Comparison of ENCODE assay signal across 8 cellular contexts in the genomic region with DNA sequence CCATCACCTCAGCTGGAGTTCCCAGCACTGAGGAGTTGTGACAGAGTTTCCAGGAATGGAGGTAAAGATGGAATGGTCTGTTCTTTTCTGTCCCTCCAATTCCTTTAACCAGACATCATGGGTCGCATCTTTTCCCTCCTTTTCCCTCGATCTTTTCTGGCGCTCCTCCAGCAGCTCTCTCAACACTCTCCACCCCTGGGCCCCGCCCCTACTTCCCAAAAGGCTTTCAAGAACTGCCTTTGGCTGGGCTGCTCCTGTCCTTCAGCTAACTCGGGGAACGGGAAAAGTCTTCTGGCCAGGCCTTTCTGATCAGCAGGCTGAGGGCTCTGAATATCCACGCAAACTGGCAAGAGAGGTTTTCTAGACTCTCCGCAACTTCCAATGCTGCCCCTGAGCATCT.
"Had no signal": no experiment of that assay in that cellular context is flagged by ENCODE, and none has a peak within 500 bp of the region (broad histone marks: within the 10 kb centered on the region; RNA-seq: fewer than 3 reads in every experiment).

No MANE protein-coding gene starts in this region.

- H3K36me3 ChIP-seq: vagina had no signal

- H3K4me3 ChIP-seq: vagina had no signal

- H3K4me3 Mint-ChIP-seq: activated CD8-positive, alpha-beta T cell treated with anti-CD3 and anti-CD28 coated beads, Interleukin-2, amount 10 ng/mL, durations not matched to agents 7 days and 5 days; activated T-helper 1 cell treated with anti-CD3 and anti-CD28 coated beads, Interleukin-12 subunit alpha, Interleukin-12 subunit beta, Interleukin-2, Interleukin-4 antibody, amounts not matched to agents 30 ng/mL and 10 ng/mL and 1 ng/mL, durations not matched to agents 14 hours and 24 hours and 36 hours had no signal

- H3K4me1 ChIP-seq: parathyroid adenoma, vagina had no signal

- H3K27ac Mint-ChIP-seq: activated CD8-positive, alpha-beta T cell treated with anti-CD3 and anti-CD28 coated beads, Interleukin-2, amount 10 ng/mL, durations not matched to agents 7 days and 5 days; activated T-helper 1 cell treated with anti-CD3 and anti-CD28 coated beads, Interleukin-12 subunit alpha, Interleukin-12 subunit beta, Interleukin-2, Interleukin-4 antibody, amounts not matched to agents 30 ng/mL and 10 ng/mL and 1 ng/mL, durations not matched to agents 14 hours and 24 hours and 36 hours had no signal

- DNase-seq: activated CD8-positive, alpha-beta T cell treated with anti-CD3 and anti-CD28 coated beads, Interleukin-2, amount 10 ng/mL, durations not matched to agents 7 days and 5 days; activated naive CD4-positive, alpha-beta T cell; aorta; small intestine; T-helper 9 cell had no signal

- H3K9me3 Mint-ChIP-seq: activated T-helper 1 cell treated with anti-CD3 and anti-CD28 coated beads, Interleukin-12 subunit alpha, Interleukin-12 subunit beta, Interleukin-2, Interleukin-4 antibody, amounts not matched to agents 30 ng/mL and 10 ng/mL and 1 ng/mL, durations not matched to agents 14 hours and 24 hours and 36 hours had no signal

- H3K27me3 ChIP-seq: vagina had no signal

- H3K27ac ChIP-seq: parathyroid adenoma, vagina had no signal

- H3K9me3 ChIP-seq: vagina had no signal

- H3K9ac ChIP-seq: parathyroid adenoma had no signal
